Comparison of ENCODE assay signal across 22 cellular contexts in the genomic region with DNA sequence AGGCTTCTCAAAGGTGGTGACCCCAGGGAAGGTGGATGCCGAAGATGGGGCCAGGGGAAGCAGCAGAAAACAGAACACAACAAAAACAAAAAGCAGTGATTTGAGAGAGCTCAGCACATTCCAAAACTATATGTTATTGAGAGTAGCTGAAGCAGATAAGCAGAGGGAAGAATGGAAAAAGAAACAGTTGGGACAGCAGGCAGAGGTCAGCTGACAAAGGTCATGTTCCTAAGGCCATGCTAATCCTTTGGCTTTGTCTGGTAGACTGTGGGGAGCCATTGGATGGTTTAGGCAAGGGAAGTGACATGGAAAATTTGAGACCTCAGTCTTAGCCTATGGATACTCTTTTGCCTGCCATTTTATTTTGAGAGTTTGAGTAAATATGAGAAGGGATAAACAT. TPM values are rescaled to one million over a fixed set of nuclear protein-coding genes. Genes with fewer than 3 reads are reported as not detected.
A peak's percentile ranks its signal among the peaks of the same experiment; 100 is the strongest.
DNase-seq lines count a peak whose midpoint lies in the region; ATAC-seq, FAIRE-seq and TF ChIP-seq lines count a peak whose summit lies in the region.
"Had no signal": no experiment of that assay in that cellular context is flagged by ENCODE, and none has a peak within 500 bp of the region (broad histone marks: within the 10 kb centered on the region; RNA-seq: fewer than 3 reads in every experiment).

No MANE protein-coding gene starts in this region.

- intact Hi-C loops in HepG2 (cut with micrococcal nuclease; ENCODE audit: unreplicated experiment) = no loop called here

- H3K4me2 ChIP-seq in HepG2 (ENCODE audit: low read depth, low read length) = no peak overlapping the region
- H3K4me2 ChIP-seq: A549 had no signal

- no peak for DNase-seq in HepG2 (ENCODE audit: low spot score)
- no peak for DNase-seq in left lobe of liver (ENCODE audit: low spot score)
- DNase-seq in stimulated activated CD4-positive, alpha-beta T cell treated with anti-CD3 and anti-CD28 coated beads, Interleukin-2, amount 100 ng/mL, for 24 hours = no peak
- DNase-seq: AML-193; CD4-positive, alpha-beta T cell; DMS153; DND-41; EL; GOT3; H9; KG1 had no signal

- peaks cover 0 to 14% (median 8%) of the 10 kb centered on the region in 4 donors for H3K36me3 ChIP-seq in liver (ENCODE audit: control insufficient read depth in 4 of 4, insufficient read depth in 3 of 4, low read depth in 1 of 4, low read length in 3 of 4)
- H3K36me3 ChIP-seq in HepG2 (replicated peaks in 1 of 2; ENCODE audit: control insufficient read depth in 1 of 2, insufficient read depth in 2 of 2, low read length in 2 of 2) = no peaks in the 10 kb centered on the region
- no peaks in the 10 kb centered on the region for H3K36me3 ChIP-seq in neuron (ENCODE audit: insufficient read depth, low read length)

- no peak for TF ChIP-seq POLR2A in HepG2 (IDR thresholded peaks at IDR 0.05; ENCODE audit: insufficient read depth in 1 of 2, low read depth in 2 of 2, low read length in 2 of 2)

- H4K20me1 ChIP-seq in HepG2 (ENCODE audit: insufficient read depth, low read length) = no peaks in the 10 kb centered on the region

- no peak for TF ChIP-seq RAD21 in liver (IDR thresholded peaks at IDR 0.05)
- no peak for TF ChIP-seq RAD21 in HepG2 (CRISPR knock-in tag; IDR thresholded peaks at IDR 0.05)

- no peak for FAIRE-seq in HepG2 (lab: Jason Lieb, UNC)
- FAIRE-seq: A549, GM12878, GM19239 had no signal

- ATAC-seq in HepG2 (no peak), left lobe of liver (peak; percentile 14), GM18858 (IDR thresholded peaks at IDR 0.05; ENCODE audit: unreplicated experiment) (no peak), GM21786 (IDR thresholded peaks at IDR 0.05; ENCODE audit: unreplicated experiment) (no peak)
- ATAC-seq: A549, GM12878 had no signal

- no TSS peak for BruUV-seq in HepG2 (replicated peaks; lab: Mats Ljungman, UMichigan)

- H3K79me2 ChIP-seq in HepG2 (ENCODE audit: insufficient read depth, low read length) = no peaks in the 10 kb centered on the region

- in situ Hi-C loops in HepG2 (cut with HindIII; ENCODE audit: extremely low pct_ligation_motif_present, low pct_unique_long_range_greater_than_20kb) = no loop called here

- no peaks in the 10 kb centered on the region for H3K27me3 ChIP-seq in liver (ENCODE audit: control insufficient read depth in 4 of 4, insufficient read depth in 4 of 4, low read length in 3 of 4)
- no peaks in the 10 kb centered on the region for H3K27me3 ChIP-seq in HepG2 (ENCODE audit: control insufficient read depth in 1 of 2, insufficient read depth in 2 of 2, low read length in 2 of 2)
- H3K27me3 ChIP-seq in neuron (ENCODE audit: insufficient read depth, low read length) = peaks cover 2% of the 10 kb centered on the region

- H3K27ac ChIP-seq in liver (ENCODE audit: low read depth in 1 of 2, low read length in 2 of 2) (peak overlapping the region in 1 of 2 donors; percentile 37), HepG2 (ENCODE audit: extremely low read length, insufficient read depth, low read length) (no peak overlapping the region)
- H3K27ac ChIP-seq: 22Rv1, A549, C4-2B had no signal

- no peak for TF ChIP-seq EP300 in HepG2 (IDR thresholded peaks at IDR 0.05; ENCODE audit: low read depth in 2 of 2, low read length in 2 of 2)
- TF ChIP-seq EP300 in HepG2 (CRISPR knock-in tag; IDR thresholded peaks at IDR 0.05; ENCODE audit: borderline replicate concordance) = no peak

- no peaks in the 10 kb centered on the region for H3K9me3 ChIP-seq in liver (ENCODE audit: control insufficient read depth in 4 of 4, low read length in 3 of 4)
- H3K9me3 ChIP-seq in HepG2 (ENCODE audit: low read length) = no peaks in the 10 kb centered on the region
- H3K9me3 ChIP-seq in neuron (ENCODE audit: low read length) = peaks cover 2% of the 10 kb centered on the region

- H3K4me1 ChIP-seq in liver (ENCODE audit: control insufficient read depth in 4 of 4, insufficient read depth in 4 of 4, low read length in 3 of 4) (peaks cover 4 to 43% (median 31%) of the 10 kb centered on the region in 4 donors), HepG2 (ENCODE audit: insufficient read depth, low read length) (peaks cover 11% of the 10 kb centered on the region), neuron (ENCODE audit: insufficient read depth, low read length) (peaks cover 11% of the 10 kb centered on the region)
- H3K4me1 ChIP-seq: A549 had no signal

- H3K4me3 ChIP-seq in liver (ENCODE audit: low read depth in 1 of 3, low read length in 3 of 3) = no peak overlapping the region
- H3K4me3 ChIP-seq in HepG2 (replicated peaks in 1 of 3; ENCODE audit: insufficient read depth in 1 of 3, low read depth in 2 of 3, low read length in 3 of 3) = no peak overlapping the region
- H3K4me3 ChIP-seq in neuron (ENCODE audit: low read length) = no peak overlapping the region
- H3K4me3 ChIP-seq: A549, GM12878 had no signal

- CTCF ChIA-PET in HepG2 (lab: Yijun Ruan, JAX; ENCODE audit: low intra/inter-chr PET ratio, low total read pairs) = no interaction called here

- POLR2A ChIA-PET in HepG2 (lab: Yijun Ruan, JAX) = interaction anchor here (0.5 kb wide), 1 partner anchor 20 kb away, joined by 5 read pairs; no protein-coding TSS in a partner anchor

- no peak for TF ChIP-seq CTCF in liver (IDR thresholded peaks at IDR 0.05; ENCODE audit: low read depth, low read length, missing input control)
- no peak for TF ChIP-seq CTCF in HepG2 (CRISPR knock-in tag; IDR thresholded peaks at IDR 0.05)

- 76% methylated on average over 1 of the region's 1 CpG for WGBS in liver
- WGBS in HepG2 (ENCODE audit: low lambda C conversion rate) = 97% methylated on average over 1 of the region's 1 CpG

- H2AFZ ChIP-seq in HepG2 (ENCODE audit: low read length) = no peak overlapping the region
- H2AFZ ChIP-seq in neuron (ENCODE audit: low read depth, low read length) = peak overlapping the region; percentile 83

- H3K9ac ChIP-seq in liver (ENCODE audit: low read depth in 1 of 2, low read length in 2 of 2) = no peak overlapping the region
- no peak overlapping the region for H3K9ac ChIP-seq in HepG2 (ENCODE audit: insufficient read depth, low read depth, low read length)

RNA-seq across cellular contexts. Expression of a gene that starts 14.5 kb away (rescaled TPM):
- total RNA-seq in liver = 100 to 1,000 TPM in 1 of 2 donors, 10 to 100 TPM in 1; 28.9 to 130 TPM
- 10 to 100 TPM; 39.4 to 57.6 TPM for polyA plus RNA-seq in liver
- 4.6 and 7.9 TPM in 2 replicates for total RNA-seq in HepG2 (2016; rRNA removed; fragmentation: Illumina TruSeq; extraction: Trizol)
- 2.6 and 5.4 TPM in 2 replicates for total RNA-seq in HepG2 (2016; cell fraction: cytosol; rRNA removed; fragmentation: Illumina TruSeq; extraction: Trizol; ENCODE audit: low read depth)
- total RNA-seq in HepG2 (2016; cell fraction: insoluble cytoplasmic fraction; rRNA removed; fragmentation: Illumina TruSeq; extraction: Trizol) = 4.1 and 7.2 TPM in 2 replicates
- total RNA-seq in HepG2 (2016; cell fraction: membrane; rRNA removed; fragmentation: Illumina TruSeq; extraction: Trizol) = 6.9 and 7.7 TPM in 2 replicates
- total RNA-seq in HepG2 (2016; cell fraction: nucleus; rRNA removed; fragmentation: Illumina TruSeq; extraction: Trizol) = 5.3 and 6.5 TPM in 2 replicates
- polyA plus RNA-seq in HepG2 (2011; rRNA removed) = 3.2 and 3.6 TPM in 2 replicates
- 2.2 and 3.7 TPM in 2 replicates for polyA plus RNA-seq in HepG2 (2011; cell fraction: cytosol; rRNA removed)
- polyA plus RNA-seq in HepG2 (2011; cell fraction: nucleus; rRNA removed) = 1.9 and 2.6 TPM in 2 replicates
- polyA plus RNA-seq in HepG2 (2012) = 3.9 and 8.5 TPM in 2 replicates
- 1.9 and 2.1 TPM in 2 replicates for polyA plus RNA-seq in HepG2 (2016; cell fraction: cytosol; fragmentation: Illumina TruSeq; extraction: Trizol; ENCODE audit: low read depth)
- polyA plus RNA-seq in HepG2 (2016; cell fraction: insoluble cytoplasmic fraction; fragmentation: Illumina TruSeq; extraction: Trizol; ENCODE audit: low read depth) = 3.3 and 4.2 TPM in 2 replicates
- 3.1 and 5.1 TPM in 2 replicates for polyA plus RNA-seq in HepG2 (2016; cell fraction: membrane; fragmentation: Illumina TruSeq; extraction: Trizol; ENCODE audit: low read depth)
- polyA plus RNA-seq in HepG2 (2016; cell fraction: nucleus; fragmentation: Illumina TruSeq; extraction: Trizol; ENCODE audit: insufficient read depth, low read depth) = 3.9 and 4.6 TPM in 2 replicates
- polyA minus RNA-seq in HepG2 (2011; rRNA and poly(A)+ RNA removed; ENCODE audit: low replicate concordance) = 0.35 and 2.7 TPM in 2 replicates
- 2.3 and 3.3 TPM in 2 replicates for polyA minus RNA-seq in HepG2 (2011; cell fraction: cytosol; rRNA and poly(A)+ RNA removed)
- polyA minus RNA-seq in HepG2 (2011; cell fraction: nucleus; rRNA and poly(A)+ RNA removed) = 6.1 and 8.1 TPM in 2 replicates
- total RNA-seq in left lobe of liver = 119 TPM
- total RNA-seq: G401, H9 had no signal

RNA-seq across cellular contexts. Expression of a gene that starts 14.6 kb away (rescaled TPM):
- total RNA-seq in liver = 100 to 1,000 TPM in 1 of 2 donors, 10 to 100 TPM in 1; 62.3 to 374 TPM
- polyA plus RNA-seq in liver = 100 to 1,000 TPM; 216 to 326 TPM
- total RNA-seq in HepG2 (2016; rRNA removed; fragmentation: Illumina TruSeq; extraction: Trizol) = 18.8 and 24.1 TPM in 2 replicates
- 3.8 and 4.2 TPM in 2 replicates for total RNA-seq in HepG2 (2016; cell fraction: cytosol; rRNA removed; fragmentation: Illumina TruSeq; extraction: Trizol; ENCODE audit: low read depth)
- 20.1 and 22.9 TPM in 2 replicates for total RNA-seq in HepG2 (2016; cell fraction: insoluble cytoplasmic fraction; rRNA removed; fragmentation: Illumina TruSeq; extraction: Trizol)
- 9.9 and 10.6 TPM in 2 replicates for total RNA-seq in HepG2 (2016; cell fraction: membrane; rRNA removed; fragmentation: Illumina TruSeq; extraction: Trizol)
- total RNA-seq in HepG2 (2016; cell fraction: nucleus; rRNA removed; fragmentation: Illumina TruSeq; extraction: Trizol) = 12.4 and 16.0 TPM in 2 replicates
- 11.4 and 13.8 TPM in 2 replicates for polyA plus RNA-seq in HepG2 (2011; rRNA removed)
- polyA plus RNA-seq in HepG2 (2011; cell fraction: cytosol; rRNA removed) = 7.9 and 9.3 TPM in 2 replicates
- 9.9 and 17.2 TPM in 2 replicates for polyA plus RNA-seq in HepG2 (2011; cell fraction: nucleus; rRNA removed)
- polyA plus RNA-seq in HepG2 (2012) = 17.3 and 29.7 TPM in 2 replicates
- 4.8 and 5.9 TPM in 2 replicates for polyA plus RNA-seq in HepG2 (2016; cell fraction: cytosol; fragmentation: Illumina TruSeq; extraction: Trizol; ENCODE audit: low read depth)
- 24.9 and 32.3 TPM in 2 replicates for polyA plus RNA-seq in HepG2 (2016; cell fraction: insoluble cytoplasmic fraction; fragmentation: Illumina TruSeq; extraction: Trizol; ENCODE audit: low read depth)
- polyA plus RNA-seq in HepG2 (2016; cell fraction: membrane; fragmentation: Illumina TruSeq; extraction: Trizol; ENCODE audit: low read depth) = 7.8 and 10.1 TPM in 2 replicates
- 41.7 and 45.7 TPM in 2 replicates for polyA plus RNA-seq in HepG2 (2016; cell fraction: nucleus; fragmentation: Illumina TruSeq; extraction: Trizol; ENCODE audit: insufficient read depth, low read depth)
- polyA minus RNA-seq in HepG2 (2011; rRNA and poly(A)+ RNA removed; ENCODE audit: low replicate concordance) = 8.8 TPM in 1 of 2 replicates, not detected in the other
- 3.7 and 5.3 TPM in 2 replicates for polyA minus RNA-seq in HepG2 (2011; cell fraction: cytosol; rRNA and poly(A)+ RNA removed)
- polyA minus RNA-seq in HepG2 (2011; cell fraction: nucleus; rRNA and poly(A)+ RNA removed) = 18.4 and 18.5 TPM in 2 replicates
- 374 TPM for total RNA-seq in left lobe of liver
- total RNA-seq: CD4-positive, alpha-beta T cell; G401; GM12878; H9 had no signal
- polyA plus RNA-seq: A549, GM12878 had no signal

RNA-seq across cellular contexts. Expression of a gene that starts 56.6 kb away (rescaled TPM):
- total RNA-seq in liver (100 to 1,000 TPM in 1 of 2 donors, 10 to 100 TPM in 1; 27.7 to 144 TPM), HepG2 (2016; rRNA removed; fragmentation: Illumina TruSeq; extraction: Trizol) (6.4 and 10.9 TPM in 2 replicates), left lobe of liver (957 TPM)
- polyA plus RNA-seq in liver (100 to 1,000 TPM in 1 of 2 donors, 10 to 100 TPM in 1; 88.3 to 197 TPM), HepG2 (2011; rRNA removed) (0.40 and 0.63 TPM in 2 replicates)
- 0.62 and 1.3 TPM in 2 replicates for total RNA-seq in HepG2 (2016; cell fraction: cytosol; rRNA removed; fragmentation: Illumina TruSeq; extraction: Trizol; ENCODE audit: low read depth)
- 7.5 and 9.6 TPM in 2 replicates for total RNA-seq in HepG2 (2016; cell fraction: insoluble cytoplasmic fraction; rRNA removed; fragmentation: Illumina TruSeq; extraction: Trizol)
- 1.8 and 2.3 TPM in 2 replicates for total RNA-seq in HepG2 (2016; cell fraction: membrane; rRNA removed; fragmentation: Illumina TruSeq; extraction: Trizol)
- 3.3 and 3.5 TPM in 2 replicates for total RNA-seq in HepG2 (2016; cell fraction: nucleus; rRNA removed; fragmentation: Illumina TruSeq; extraction: Trizol)
- 0.72 and 0.81 TPM in 2 replicates for polyA plus RNA-seq in HepG2 (2011; cell fraction: cytosol; rRNA removed)
- polyA plus RNA-seq in HepG2 (2011; cell fraction: nucleus; rRNA removed) = 1.0 and 1.3 TPM in 2 replicates
- 3.5 and 15.0 TPM in 2 replicates for polyA plus RNA-seq in HepG2 (2012)
- polyA plus RNA-seq in HepG2 (2016; cell fraction: cytosol; fragmentation: Illumina TruSeq; extraction: Trizol; ENCODE audit: low read depth) = 0.29 and 0.47 TPM in 2 replicates
- 11.2 and 11.3 TPM in 2 replicates for polyA plus RNA-seq in HepG2 (2016; cell fraction: insoluble cytoplasmic fraction; fragmentation: Illumina TruSeq; extraction: Trizol; ENCODE audit: low read depth)
- 1.3 and 1.5 TPM in 2 replicates for polyA plus RNA-seq in HepG2 (2016; cell fraction: membrane; fragmentation: Illumina TruSeq; extraction: Trizol; ENCODE audit: low read depth)
- polyA plus RNA-seq in HepG2 (2016; cell fraction: nucleus; fragmentation: Illumina TruSeq; extraction: Trizol; ENCODE audit: insufficient read depth, low read depth) = 4.6 and 5.3 TPM in 2 replicates
- polyA minus RNA-seq in HepG2 (2011; rRNA and poly(A)+ RNA removed; ENCODE audit: low replicate concordance) = 1.1 TPM in 1 of 2 replicates, not detected in the other
- 1.1 and 1.4 TPM in 2 replicates for polyA minus RNA-seq in HepG2 (2011; cell fraction: cytosol; rRNA and poly(A)+ RNA removed)
- polyA minus RNA-seq in HepG2 (2011; cell fraction: nucleus; rRNA and poly(A)+ RNA removed) = 1.3 and 3.9 TPM in 2 replicates
- total RNA-seq: CD4-positive, alpha-beta T cell; G401 had no signal
- polyA plus RNA-seq: A549, BJ, GM12878 had no signal
